Comparison of ENCODE assay signal across 8 cellular contexts in the genomic region with DNA sequence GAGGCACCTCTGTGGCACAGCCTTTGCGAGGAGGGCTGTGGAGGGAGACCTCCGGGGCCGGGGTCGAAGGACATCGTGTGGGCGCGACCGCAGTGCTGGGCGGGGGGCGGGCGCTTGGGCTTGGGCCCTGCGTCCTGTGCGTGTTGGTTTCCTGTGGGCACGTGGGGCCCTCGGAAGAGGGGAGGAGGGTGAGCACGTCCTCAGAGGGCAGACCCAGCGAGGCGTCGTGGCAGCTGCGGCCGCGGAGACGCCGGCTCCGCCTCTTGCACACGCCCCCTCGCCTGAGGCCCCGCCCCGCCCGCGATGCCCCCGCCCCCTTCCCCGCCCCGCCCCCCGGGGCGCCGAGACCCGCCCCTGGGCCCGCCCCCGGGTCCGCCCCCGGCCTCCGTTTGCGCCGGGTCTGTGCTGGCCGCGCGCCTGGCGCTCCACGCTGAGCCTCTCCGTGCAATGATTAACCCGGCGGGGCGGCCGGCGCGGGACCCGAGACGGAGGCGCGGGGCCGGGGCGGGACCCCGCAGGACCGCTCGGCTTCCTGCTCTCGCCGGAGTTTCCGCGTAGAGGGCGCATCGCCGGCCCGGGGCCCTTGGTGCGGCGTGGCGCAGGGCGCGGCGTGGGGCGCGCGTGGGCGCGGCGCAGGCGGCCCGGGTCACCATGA. TPM values are rescaled to one million over a fixed set of nuclear protein-coding genes. Genes with fewer than 3 reads are reported as not detected.
DNase-seq lines count a peak whose midpoint lies in the region; ATAC-seq and TF ChIP-seq lines count a peak whose summit lies in the region.

A gene with protein sequence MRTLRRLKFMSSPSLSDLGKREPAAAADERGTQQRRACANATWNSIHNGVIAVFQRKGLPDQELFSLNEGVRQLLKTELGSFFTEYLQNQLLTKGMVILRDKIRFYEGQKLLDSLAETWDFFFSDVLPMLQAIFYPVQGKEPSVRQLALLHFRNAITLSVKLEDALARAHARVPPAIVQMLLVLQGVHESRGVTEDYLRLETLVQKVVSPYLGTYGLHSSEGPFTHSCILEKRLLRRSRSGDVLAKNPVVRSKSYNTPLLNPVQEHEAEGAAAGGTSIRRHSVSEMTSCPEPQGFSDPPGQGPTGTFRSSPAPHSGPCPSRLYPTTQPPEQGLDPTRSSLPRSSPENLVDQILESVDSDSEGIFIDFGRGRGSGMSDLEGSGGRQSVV (plus strand): TSS at position 381 of the 655 bp plus-strand sequence. CDS start 271 bp downstream, at position 652.

- H3K9me3 ChIP-seq in adipocyte (ENCODE audit: control insufficient read depth, low read length) (no peaks in the 10 kb centered on the region), left ventricle myocardium inferior (replicated peaks) (no peaks in the 10 kb centered on the region), vagina (no peaks in the 10 kb centered on the region)

- peak within 1 kb of the TSS; percentile 80 for H3K4me3 ChIP-seq in adipocyte (ENCODE audit: low read length)
- H3K4me3 ChIP-seq in left ventricle myocardium inferior: peak within 1 kb of the TSS; percentile 75
- peak within 1 kb of the TSS; percentile 69 to 74 for H3K4me3 ChIP-seq in vagina

- H3K9ac ChIP-seq in adipocyte (ENCODE audit: low read length): peak within 1 kb of the TSS; percentile 75

- peak; percentile 63 for ATAC-seq in GM21360 (IDR thresholded peaks at IDR 0.05; ENCODE audit: unreplicated experiment)

- no peak for TF ChIP-seq CTCF in left ventricle myocardium inferior (IDR thresholded peaks at IDR 0.05; ENCODE audit: borderline replicate concordance)
- TF ChIP-seq CTCF in vagina (IDR thresholded peaks at IDR 0.05): no peak

- H3K4me1 ChIP-seq in adipocyte (ENCODE audit: control insufficient read depth, insufficient read depth, low read length): peaks cover 41% of the 10 kb centered on the region
- H3K4me1 ChIP-seq in left ventricle myocardium inferior: peaks cover 11% of the 10 kb centered on the region
- H3K4me1 ChIP-seq in vagina: peaks cover 73% of the 10 kb centered on the region

- DNase-seq in CMK (ENCODE audit: low read depth) (peak; percentile 93), HuH-7 (ENCODE audit: low spot score) (peak; percentile 87), T-helper 1 cell (peak; percentile 74 to 87 (median 77)), adipocyte (ENCODE audit: low read depth) (peak; percentile 93), left ventricle myocardium inferior (peak; percentile 74), renal cortical epithelial cell (ENCODE audit: low read depth) (peak; percentile 42), vagina (ENCODE audit: extremely low spot score in 2 of 2) (no peak)

- TF ChIP-seq POLR2A in vagina (IDR thresholded peaks at IDR 0.05): peak in 1 of 2 donors; percentile 11

- H3K36me3 ChIP-seq in adipocyte (ENCODE audit: control insufficient read depth, insufficient read depth, low read length, severe bottlenecking) (no peaks in the 10 kb centered on the region), left ventricle myocardium inferior (no peaks in the 10 kb centered on the region), vagina (no peaks in the 10 kb centered on the region)

- H3K27me3 ChIP-seq in adipocyte (replicated peaks; ENCODE audit: control insufficient read depth, insufficient read depth, low read length) (no peaks in the 10 kb centered on the region), left ventricle myocardium inferior (ENCODE audit: low read depth) (peaks cover 65% of the 10 kb centered on the region), vagina (no peaks in the 10 kb centered on the region)

- no peak within 1 kb of the TSS for H3K27ac ChIP-seq in left ventricle myocardium inferior (replicated peaks)
- H3K27ac ChIP-seq in vagina: peak within 1 kb of the TSS; percentile 95

- intact Hi-C loops in left ventricle myocardium inferior (cut with micrococcal nuclease) (no loop called here), vagina (cut with DNase I) (no loop called here)

RNA-seq across cellular contexts. Expression of the gene that starts here (rescaled TPM):
- total RNA-seq in left ventricle myocardium inferior (2.9 TPM), renal cortical epithelial cell (9.2 and 12.4 TPM in 2 replicates), vagina (36.8 TPM)

Comparison
In these comparisons a context has a peak if more than half of its experiments do, and no peak if none do; other contexts are left out.
1. DNase-seq: peak in CMK (single experiment), HuH-7 (single experiment), T-helper 1 cell (5 of 5), adipocyte (single experiment), left ventricle myocardium inferior (single experiment) and renal cortical epithelial cell (single experiment); none in vagina (0 of 2).
2. Peak in every context shown above with its lines, with median percentiles within 50 percentile points of each other: H3K4me3 ChIP-seq.